ENCODE assay signal across 16 cellular contexts in genomic region chr6:35164277-35164676, GRCh38. TPM values are rescaled to one million over a fixed set of nuclear protein-coding genes. Genes with fewer than 3 reads are reported as not detected.
DNase-seq lines count a peak whose midpoint lies in the region; ATAC-seq and TF ChIP-seq lines count a peak whose summit lies in the region.
"Had no signal": no experiment of that assay in that cellular context is flagged by ENCODE, and none has a peak within 500 bp of the region (broad histone marks: within the 10 kb centered on the region; RNA-seq: fewer than 3 reads in every experiment).

No MANE protein-coding gene starts in this region.

- H3K4me1 Mint-ChIP-seq in Caco-2 (ENCODE audit: low read depth, unreplicated experiment) = peaks cover 7% of the 10 kb centered on the region
- H3K4me1 Mint-ChIP-seq in nephron = peaks cover 47% of the 10 kb centered on the region
- no peaks in the 10 kb centered on the region for H3K4me1 Mint-ChIP-seq in T-helper 17 cell
- H3K4me1 Mint-ChIP-seq: CD4-positive, CD25-positive, alpha-beta regulatory T cell had no signal

- H3K79me1 ChIP-seq in IMR-90 (ENCODE audit: low read depth in 1 of 2, low read length in 2 of 2) = no peaks in the 10 kb centered on the region

- H2AK5ac ChIP-seq in IMR-90 (ENCODE audit: low read depth, low read length) = peak overlapping the region; percentile 85; the same call in 1 of the 2 replicates

- in situ Hi-C loops in IMR-90 (cut with MboI; ENCODE audit: low sequenced_read_pairs) = no loop called here

- dilution Hi-C loops in IMR-90 (cut with HindIII; ENCODE audit: low sequenced_read_pairs, unreplicated experiment) = no loop called here

- peak overlapping the region; percentile 78; the same call in 1 of the 2 replicates for H3K4ac ChIP-seq in IMR-90 (ENCODE audit: low read depth, low read length)

- H3K14ac ChIP-seq in IMR-90 (replicated peaks; ENCODE audit: low read depth, low read length) = no peak overlapping the region

- no peak overlapping the region for H3K27ac ChIP-seq in IMR-90 (ENCODE audit: insufficient read depth, low read length)
- H3K27ac ChIP-seq: BLaER1 treated with 17β-estradiol and CSF1 and Interleukin-3, amounts not matched to agents 10 nM and 100 nM had no signal

- no peak for TF ChIP-seq CTCF in Caco-2 (IDR thresholded peaks at IDR 0.05; ENCODE audit: insufficient read depth in 1 of 2, low read depth in 1 of 2, low read length in 1 of 2, severe bottlenecking in 1 of 2, unreplicated experiment in 1 of 2)
- no peak for TF ChIP-seq CTCF in IMR-90 (conservative IDR thresholded peaks at IDR 0.05; ENCODE audit: low read depth, low read length)
- TF ChIP-seq CTCF in nephron (IDR thresholded peaks at IDR 0.05; ENCODE audit: unreplicated experiment in 3 of 3) = no peak

- H3K36me3 ChIP-seq in Caco-2 (ENCODE audit: control insufficient read depth, insufficient read depth, low read length) = no peaks in the 10 kb centered on the region
- H3K36me3 ChIP-seq in IMR-90 (ENCODE audit: control insufficient read depth, insufficient read depth, low read length) = no peaks in the 10 kb centered on the region
- H3K36me3 ChIP-seq: BLaER1 treated with 17β-estradiol and CSF1 and Interleukin-3, amounts not matched to agents 10 nM and 100 nM had no signal

- no peak overlapping the region for H3K18ac ChIP-seq in IMR-90 (ENCODE audit: low read depth, low read length)

- H3K9me3 Mint-ChIP-seq in Caco-2 (ENCODE audit: unreplicated experiment) = peaks cover 8% of the 10 kb centered on the region
- peaks cover 2% of the 10 kb centered on the region for H3K9me3 Mint-ChIP-seq in nephron

- H4K91ac ChIP-seq in IMR-90 (ENCODE audit: insufficient read depth, low read depth, low read length) = no peak overlapping the region

- H3K4me3 ChIP-seq in Caco-2 (ENCODE audit: low read depth, low read length) = no peak overlapping the region
- H3K4me3 ChIP-seq in IMR-90 (ENCODE audit: insufficient read depth, low read depth, low read length) = no peak overlapping the region
- H3K4me3 ChIP-seq: BLaER1 treated with 17β-estradiol and CSF1 and Interleukin-3, amounts not matched to agents 10 nM and 100 nM; K562 had no signal

- POLR2A ChIA-PET in Caco-2 (lab: Charles Lee) = no interaction called here
- POLR2A ChIA-PET in IMR-90 (lab: Charles Lee; ENCODE audit: unreplicated experiment) = no interaction called here

- H3K4me1 ChIP-seq in Caco-2 (peaks cover 6% of the 10 kb centered on the region; the same call in 1 of the 2 replicates), IMR-90 (ENCODE audit: control insufficient read depth, insufficient read depth, low read length) (peaks cover 17% of the 10 kb centered on the region)

- TF ChIP-seq POLR2A in IMR-90 (IDR thresholded peaks at IDR 0.05; ENCODE audit: low read depth, low read length) = no peak

- CTCF ChIA-PET in Caco-2 (lab: Charles Lee) = no interaction called here
- CTCF ChIA-PET in IMR-90 (lab: Yijun Ruan, JAX) = no interaction called here

- H4K5ac ChIP-seq in IMR-90 (ENCODE audit: low read depth, low read length) = no peak overlapping the region

- no peak for TF ChIP-seq RAD21 in IMR-90 (IDR thresholded peaks at IDR 0.05; ENCODE audit: low read length)

- no peak overlapping the region for H4K8ac ChIP-seq in IMR-90 (ENCODE audit: low read depth in 2 of 2, low read length in 2 of 2)

- H4K20me1 ChIP-seq in IMR-90 (ENCODE audit: insufficient read depth, low read length) = no peaks in the 10 kb centered on the region
- H4K20me1 ChIP-seq: BLaER1 treated with 17β-estradiol and CSF1 and Interleukin-3, amounts not matched to agents 10 nM and 100 nM had no signal

- no peak overlapping the region for H2AFZ ChIP-seq in IMR-90 (replicated peaks; ENCODE audit: low read length, poor library complexity)

- H3K56ac ChIP-seq in IMR-90 (ENCODE audit: extremely low read depth, insufficient read depth, low read length) = no peak overlapping the region

- H3K27me3 Mint-ChIP-seq in Caco-2 (ENCODE audit: insufficient read depth, unreplicated experiment) = no peaks in the 10 kb centered on the region
- peaks cover 14% of the 10 kb centered on the region for H3K27me3 Mint-ChIP-seq in nephron (ENCODE audit: low read depth)
- H3K27me3 Mint-ChIP-seq in T-helper 17 cell = peaks cover 50% of the 10 kb centered on the region

- WGBS in IMR-90 (ENCODE audit: extremely low coverage in 2 of 2, insufficient read length in 1 of 2), 2 experiments = 78% methylated on average over 5 of the region's 6 CpGs; no CpG with 5 or more reads in 1 of the 2 experiments

- BruUV-seq in Caco-2 (replicated peaks; lab: Mats Ljungman, UMichigan) (no TSS peak), IMR-90 (replicated peaks; lab: Mats Ljungman, UMichigan) (no TSS peak)

- no peak overlapping the region for H3K9ac ChIP-seq in IMR-90 (ENCODE audit: low read depth, low read length)
- H3K9ac ChIP-seq: BLaER1 treated with 17β-estradiol and CSF1 and Interleukin-3, amounts not matched to agents 10 nM and 100 nM had no signal

- H2AK9ac ChIP-seq in IMR-90 (replicated peaks; ENCODE audit: low read depth, low read length, poor library complexity) = no peak overlapping the region

- 0 out of 2 replicates have a peak overlapping the region, but pooled peaks have one; percentile 9 for H2BK120ac ChIP-seq in IMR-90 (ENCODE audit: low read depth, low read length)

- H2BK15ac ChIP-seq in IMR-90 (ENCODE audit: low read depth, low read length) = no peak overlapping the region; the same call in 2 of the 3 replicates

- H3K9me3 ChIP-seq in Caco-2 (no peaks in the 10 kb centered on the region), IMR-90 (ENCODE audit: control insufficient read depth, insufficient read depth, low read length) (0 out of 2 replicates have a peak, but pooled peaks cover 2% of the 10 kb centered on the region), T-helper 17 cell (ENCODE audit: control insufficient read depth, low read length, poor library complexity, severe bottlenecking) (no peaks in the 10 kb centered on the region)

- H3K9me1 ChIP-seq in IMR-90 (ENCODE audit: insufficient read depth, low read length) = peaks cover 16% of the 10 kb centered on the region

- no peak for ATAC-seq in IMR-90 (ENCODE audit: low read depth)
- peak; percentile 10 for ATAC-seq in left colon
- ATAC-seq in T-helper 17 cell = no peak
- ATAC-seq: K562 had no signal

- H3K4me3 Mint-ChIP-seq in Caco-2 (ENCODE audit: unreplicated experiment) = no peak overlapping the region
- no peak overlapping the region for H3K4me3 Mint-ChIP-seq in nephron
- H3K4me3 Mint-ChIP-seq in T-helper 17 cell = no peak overlapping the region
- H3K4me3 Mint-ChIP-seq: CD4-positive, CD25-positive, alpha-beta regulatory T cell had no signal

- no peaks in the 10 kb centered on the region for H3K27me3 ChIP-seq in Caco-2 (replicated peaks; ENCODE audit: control insufficient read depth, insufficient read depth, low read length)
- H3K27me3 ChIP-seq in IMR-90 (ENCODE audit: control insufficient read depth, insufficient read depth, low read length) = no peaks in the 10 kb centered on the region; the same call in 1 of the 2 replicates
- H3K27me3 ChIP-seq: BLaER1 treated with 17β-estradiol and CSF1 and Interleukin-3, amounts not matched to agents 10 nM and 100 nM had no signal

- H3K4me2 ChIP-seq in IMR-90 (ENCODE audit: low read depth, low read length) = no peak overlapping the region
- H3K4me2 ChIP-seq: BLaER1 treated with 17β-estradiol and CSF1 and Interleukin-3, amounts not matched to agents 10 nM and 100 nM had no signal

- H3K36me3 Mint-ChIP-seq in Caco-2 (ENCODE audit: insufficient read depth, unreplicated experiment) (no peaks in the 10 kb centered on the region), nephron (ENCODE audit: low read depth) (no peaks in the 10 kb centered on the region), T-helper 17 cell (ENCODE audit: low read depth) (peaks cover 3% of the 10 kb centered on the region)
- H3K36me3 Mint-ChIP-seq: CD4-positive, CD25-positive, alpha-beta regulatory T cell had no signal

- no peak overlapping the region for H2BK5ac ChIP-seq in IMR-90 (ENCODE audit: low read depth, low read length, poor library complexity, severe bottlenecking)

- no peak overlapping the region for H3K23ac ChIP-seq in IMR-90 (ENCODE audit: low read depth, low read length)

- no peak for DNase-seq in Caco-2
- DNase-seq in IMR-90 = no peak
- DNase-seq in left colon = no peak
- no peak for DNase-seq in T-helper 17 cell
- no peak for DNase-seq in stimulated activated CD4-positive, alpha-beta T cell treated with anti-CD3 and anti-CD28 coated beads, Interleukin-4, amount 100 ng/mL, for 24 hours
- DNase-seq in activated gamma-delta T cell (lab: John Stamatoyannopoulos, UW) = no peak
- DNase-seq: ACHN; Calu3; CD4-positive, CD25-positive, alpha-beta regulatory T cell; DMS153; GF-D8; HCEC 1CT had no signal

- no peak overlapping the region; the same call in 1 of the 2 replicates for H2BK20ac ChIP-seq in IMR-90 (ENCODE audit: low read depth, low read length)

- H3K27ac Mint-ChIP-seq in Caco-2 (ENCODE audit: unreplicated experiment) (peak overlapping the region; percentile 25), nephron (peak overlapping the region; percentile 0 to 73 (median 40)), T-helper 17 cell (no peak overlapping the region)
- H3K27ac Mint-ChIP-seq: CD4-positive, CD25-positive, alpha-beta regulatory T cell had no signal

- intact Hi-C loops in Caco-2 (cut with micrococcal nuclease; ENCODE audit: unreplicated experiment) = loop anchor here (5.0 kb wide), 1 partner anchor 33 kb away; no protein-coding TSS in a partner anchor
- intact Hi-C loops in IMR-90 (cut with micrococcal nuclease) = no loop called here
- intact Hi-C loops in left colon (cut with DNase I, micrococcal nuclease) = no loop called here

TF ChIP-seq in IMR-90, 13 proteins besides CTCF, POLR2A, EP300 and RAD21 (continues in another document):
- no peak for TF ChIP-seq USF2 (IDR thresholded peaks at IDR 0.05; ENCODE audit: low read depth, low read length)

RNA-seq across cellular contexts. Expression of gene TCP11, which starts 23.1 kb away (rescaled TPM):
- not detected in 2 replicates for total RNA-seq in Caco-2 (2022)
- 0.36 and 0.56 TPM in 2 replicates for total RNA-seq in IMR-90 (2012; rRNA removed)
- 0.30 and 0.34 TPM in 2 replicates for polyA plus RNA-seq in IMR-90 (2012; rRNA removed)
- polyA plus RNA-seq in IMR-90 (2012; cell fraction: cytosol; rRNA removed) = 0.16 TPM in 1 of 2 replicates, not detected in the other
- polyA plus RNA-seq in IMR-90 (2012; cell fraction: nucleus; rRNA removed; ENCODE audit: low replicate concordance) = 0.09 and 0.11 TPM in 2 replicates
- not detected for total RNA-seq in left colon
- not detected for total RNA-seq in T-helper 17 cell
- total RNA-seq: A172; Calu3; CD4-positive, CD25-positive, alpha-beta regulatory T cell; K562 had no signal
- polyA plus RNA-seq: CD4-positive, CD25-positive, alpha-beta regulatory T cell; K562 had no signal

RNA-seq across cellular contexts. Expression of gene SCUBE3, which starts 49.5 kb away (rescaled TPM):
- 1.3 and 1.5 TPM in 2 replicates for total RNA-seq in Caco-2 (2022)
- 19.9 and 21.1 TPM in 2 replicates for total RNA-seq in IMR-90 (2012; rRNA removed)
- polyA plus RNA-seq in IMR-90 (2012; rRNA removed) = 41.5 and 45.5 TPM in 2 replicates
- 24.2 and 25.6 TPM in 2 replicates for polyA plus RNA-seq in IMR-90 (2012; cell fraction: cytosol; rRNA removed)
- polyA plus RNA-seq in IMR-90 (2012; cell fraction: nucleus; rRNA removed; ENCODE audit: low replicate concordance) = 53.9 and 65.7 TPM in 2 replicates
- under 1 TPM; 0.09 to 0.67 TPM for total RNA-seq in left colon
- not detected for total RNA-seq in T-helper 17 cell
- total RNA-seq: CD4-positive, CD25-positive, alpha-beta regulatory T cell; K562 had no signal
